23 cellular contexts compared by ENCODE assay signal in genomic region chr2:211159972-211160371, GRCh38.
"Had no signal": no experiment of that assay in that cellular context is flagged by ENCODE, and none has a peak within 500 bp of the region (broad histone marks: within the 10 kb centered on the region; RNA-seq: fewer than 3 reads in every experiment).

No MANE protein-coding gene starts in this region.

- H3K27me3 ChIP-seq: adrenal gland, MG63, Peyer's patch, SJSA1 had no signal

- ATAC-seq: activated CD4-positive, alpha-beta T cell treated with anti-CD3 and anti-CD28 coated beads for 36 hours; activated CD8-positive, alpha-beta T cell treated with anti-CD3 and anti-CD28 coated beads for 36 hours; activated T-cell treated with anti-CD3 and anti-CD28 coated beads, Interleukin-2, amount 50 U/mL, for 72 hours; T-cell had no signal

- H3K9me3 ChIP-seq: adrenal gland, MG63, Peyer's patch, SJSA1 had no signal

- H3K27ac ChIP-seq: adrenal gland, KMS-11, Peyer's patch, SJSA1, WERI-Rb-1 had no signal

- H3K4me1 ChIP-seq: adrenal gland, Peyer's patch, SJSA1 had no signal

- H3K36me3 ChIP-seq: adrenal gland, MG63, Peyer's patch, SJSA1, WERI-Rb-1 had no signal

- H3K9ac ChIP-seq: KMS-11 had no signal

- H3K4me2 ChIP-seq: KMS-11 had no signal

- DNase-seq: activated CD4-positive, alpha-beta T cell treated with anti-CD3 and anti-CD28 coated beads for 36 hours; activated CD8-positive, alpha-beta memory T cell treated with anti-CD3 and anti-CD28 coated beads, Interleukin-2, amount 50 U/mL, for 4 hours; activated CD8-positive, alpha-beta T cell treated with anti-CD3 and anti-CD28 coated beads for 36 hours; activated naive CD4-positive, alpha-beta T cell treated with anti-CD3 and anti-CD28 coated beads, Interleukin-2, amount 50 U/mL, for 16 hours; activated naive CD8-positive, alpha-beta T cell treated with anti-CD3 and anti-CD28 coated beads, Interleukin-2, amount 10 ng/mL, durations not matched to agents 7 days and 5 days; activated T-cell treated with anti-CD3 and anti-CD28 coated beads, Interleukin-2, amount 50 U/mL, for 72 hours; adrenal gland; anterior cingulate cortex; cerebellar nuclear complex; MG63; NCI-H1092 treated with DMSO at 0.1 percent for 48 hours; NCI-H1417 treated with DMSO at 0.1 percent for 48 hours; NCI-H1694; NCI-H2029; NCI-H446; NCI-H524; Peyer's patch; SHP77; T-cell; T-helper 2 cell; WERI-Rb-1 had no signal

- H3K4me3 ChIP-seq: adrenal gland, MG63, Peyer's patch, SJSA1 had no signal
